26 cellular contexts compared by ENCODE assay signal in the genomic region with DNA sequence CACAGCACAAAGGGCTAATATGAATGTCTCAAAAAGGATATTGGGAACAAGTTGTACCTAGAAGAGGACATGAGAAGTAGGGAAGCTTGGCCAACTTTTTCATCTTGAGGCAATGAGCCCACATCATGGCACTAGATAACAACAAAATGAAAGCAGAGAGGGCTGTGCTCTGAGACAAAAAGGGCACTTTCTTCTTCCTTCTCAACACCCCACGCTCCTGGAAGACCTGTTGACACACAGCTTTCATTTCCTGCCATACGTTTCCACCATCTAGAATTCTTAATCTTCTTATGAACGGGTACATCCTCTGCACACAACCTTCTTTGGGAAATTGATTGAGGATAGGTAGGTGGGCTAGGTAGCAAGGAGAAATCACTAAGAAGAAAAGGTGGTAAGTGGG.
"Had no signal": no experiment of that assay in that cellular context is flagged by ENCODE, and none has a peak within 500 bp of the region (broad histone marks: within the 10 kb centered on the region; RNA-seq: fewer than 3 reads in every experiment).

No MANE protein-coding gene starts in this region.

- H3K9me3 ChIP-seq: colonic mucosa, gastrocnemius medialis, lower lobe of right lung, pancreas, right atrium auricular region, thoracic aorta, tibial nerve, upper lobe of left lung had no signal

- H3K4me3 ChIP-seq: colonic mucosa, gastrocnemius medialis, lower lobe of right lung, pancreas, right atrium auricular region, smooth muscle cell, thoracic aorta, tibial nerve, upper lobe of left lung had no signal

- H3K4me3 Mint-ChIP-seq: dendritic cell treated with granulocyte-macrophage colony-stimulating factor and Interleukin-4, amounts not matched to agents 40 ng/mL and 50 ng/mL, for 4 days; endodermal cell; naive thymus-derived CD8-positive, alpha-beta T cell; nephron progenitor cell had no signal

- H3K27ac Mint-ChIP-seq: dendritic cell treated with granulocyte-macrophage colony-stimulating factor and Interleukin-4, amounts not matched to agents 40 ng/mL and 50 ng/mL, for 4 days; endodermal cell; naive thymus-derived CD8-positive, alpha-beta T cell; nephron progenitor cell had no signal

- ATAC-seq: esophagus mucosa; gastrocnemius medialis; left ventricle myocardium superior; lower lobe of right lung; naive thymus-derived CD8-positive, alpha-beta T cell; pancreas; sciatic nerve had no signal

- H3K27me3 ChIP-seq: colonic mucosa, gastrocnemius medialis, pancreas, right atrium auricular region, tibial nerve, upper lobe of left lung had no signal

- H3K36me3 Mint-ChIP-seq: naive thymus-derived CD8-positive, alpha-beta T cell had no signal

- H3K4me1 Mint-ChIP-seq: endodermal cell, nephron progenitor cell had no signal

- H3K36me3 ChIP-seq: colonic mucosa, gastrocnemius medialis, lower lobe of right lung, pancreas, right atrium auricular region, thoracic aorta, tibial nerve, upper lobe of left lung had no signal

- H3K27ac ChIP-seq: colonic mucosa, epithelial cell of prostate, gastrocnemius medialis, lower lobe of right lung, pancreas, right atrium auricular region, thoracic aorta, tibial nerve, upper lobe of left lung had no signal

- H3K27me3 Mint-ChIP-seq: dendritic cell treated with granulocyte-macrophage colony-stimulating factor and Interleukin-4, amounts not matched to agents 40 ng/mL and 50 ng/mL, for 4 days; naive thymus-derived CD8-positive, alpha-beta T cell had no signal

- H3K4me2 ChIP-seq: smooth muscle cell had no signal

- H3K9me3 Mint-ChIP-seq: dendritic cell treated with granulocyte-macrophage colony-stimulating factor and Interleukin-4, amounts not matched to agents 40 ng/mL and 50 ng/mL, for 4 days; endodermal cell; naive thymus-derived CD8-positive, alpha-beta T cell; nephron progenitor cell had no signal

- DNase-seq: colonic mucosa; effector CD8-positive, alpha-beta T cell; endodermal cell; foreskin fibroblast; gastrocnemius medialis; head of caudate nucleus; left ventricle myocardium superior; lower lobe of right lung; naive thymus-derived CD8-positive, alpha-beta T cell; nephron progenitor cell; nucleus accumbens; pancreas; stimulated activated CD4-positive, alpha-beta T cell treated with anti-CD3 and anti-CD28 coated beads, Interleukin-12 subunit alpha, Interleukin-12 subunit beta, amount 100 ng/mL, for 4 hours; stimulated activated CD4-positive, alpha-beta T cell treated with anti-CD3 and anti-CD28 coated beads, Interleukin-1b, Interleukin-23, amount 100 ng/mL, for 48 hours; stimulated activated CD4-positive, alpha-beta T cell treated with anti-CD3 and anti-CD28 coated beads, Interleukin-4, amount 100 ng/mL, for 1 hour; stimulated activated CD8-positive, alpha-beta memory T cell treated with anti-CD3 and anti-CD28 coated beads, Interleukin-4, amount 100 ng/mL, for 48 hours; stimulated activated naive CD4-positive, alpha-beta T cell treated with Interleukin-2 at 50 U/mL for 16 hours; upper lobe of left lung had no signal

- H3K4me1 ChIP-seq: colonic mucosa, gastrocnemius medialis, lower lobe of right lung, pancreas, right atrium auricular region, tibial nerve, upper lobe of left lung had no signal
